ENCODE assay signal across 9 cellular contexts in genomic region chr16:58814348-58814801, GRCh38.
DNase-seq lines count a peak whose midpoint lies in the region; ATAC-seq, FAIRE-seq and TF ChIP-seq lines count a peak whose summit lies in the region.
"Had no signal": no experiment of that assay in that cellular context is flagged by ENCODE, and none has a peak within 500 bp of the region (broad histone marks: within the 10 kb centered on the region; RNA-seq: fewer than 3 reads in every experiment).

No MANE protein-coding gene starts in this region.

- peak; percentile 94 for TF ChIP-seq CTCF in A549 (IDR thresholded peaks at IDR 0.05)
- TF ChIP-seq CTCF in GM10248 (IDR thresholded peaks at IDR 0.05; ENCODE audit: control extremely low read depth, extremely low read depth, low read depth, missing control alignments), result peak; percentile 90
- TF ChIP-seq CTCF in fibroblast of mammary gland (conservative IDR thresholded peaks at IDR 0.05; ENCODE audit: control insufficient read depth, insufficient read depth, low read depth, low read length), result peak; percentile 89
- TF ChIP-seq CTCF in transverse colon (IDR thresholded peaks at IDR 0.05), result peak; percentile 54 to 83 (median 73)

- H3K4me1 ChIP-seq in A549, result peaks cover 19% of the 10 kb centered on the region
- H3K4me1 ChIP-seq in transverse colon, result no peaks in the 10 kb centered on the region

- no peak for TF ChIP-seq EP300 in A549 (IDR thresholded peaks at IDR 0.05)
- TF ChIP-seq EP300 in transverse colon (IDR thresholded peaks at IDR 0.05; ENCODE audit: low read depth), result no peak

- H3K27ac ChIP-seq in A549 (peak overlapping the region; percentile 60 to 73), transverse colon (no peak overlapping the region)

- H3K4me2 ChIP-seq in A549, result peak overlapping the region; percentile 79

- TF ChIP-seq RAD21 in A549 (conservative IDR thresholded peaks at IDR 0.05 in 1 of 2, IDR thresholded peaks at IDR 0.05 in 1 of 2), result peak; percentile 96 to 97

- H3K9me3 Mint-ChIP-seq in naive B cell, result no peaks in the 10 kb centered on the region

- H3K36me3 ChIP-seq in transverse colon, result no peaks in the 10 kb centered on the region

- H3K4me3 ChIP-seq in A549 (peak overlapping the region; percentile 30), fibroblast of mammary gland (ENCODE audit: control insufficient read depth, low read depth, low read length) (no peak overlapping the region), transverse colon (peak overlapping the region in 1 of 4 donors; percentile 18)

- peak; percentile 85 to 88 for ATAC-seq in A549
- peak; percentile 81 for ATAC-seq in HG02759 (IDR thresholded peaks at IDR 0.05; ENCODE audit: unreplicated experiment)
- no peak for ATAC-seq in naive B cell (ENCODE audit: low read depth in 2 of 2)

- in situ Hi-C loops in transverse colon (cut with MboI; ENCODE audit: low pct_ligation_motif_present in 1 of 4, low pct_unique_long_range_greater_than_20kb in 1 of 4, low sequenced_read_pairs in 3 of 4), result no loop called here

- CTCF ChIA-PET in A549 (lab: Yijun Ruan, JAX) (interaction anchor here (0.5 to 2.0 kb wide), 26 partner anchors 11 to 1950 kb away, joined by 3 to 21 read pairs (median 4); partner anchors contain the start of gene POLR2C), GM10248 (lab: Yijun Ruan, JAX) (interaction anchor here (0.7 to 2.8 kb wide), 18 partner anchors 10 to 1604 kb away, joined by 3 to 13 read pairs (median 4); no protein-coding TSS in a partner anchor)

- H3K4me3 Mint-ChIP-seq in naive B cell, result peak overlapping the region in 5 of 8 donors; percentile 17 to 53 (median 38)

- peaks cover 0 to 4% (median 0%) of the 10 kb centered on the region in 3 donors for H3K4me1 Mint-ChIP-seq in naive B cell

- WGBS in A549 (ENCODE audit: missing lambda C conversion rate), result 7% methylated on average over 12 of the region's 12 CpGs
- 0 to 6% methylated on average over 11 to 12 of the region's 12 CpGs for WGBS in transverse colon (ENCODE audit: low coverage in 1 of 2), 2 donors

- no peaks in the 10 kb centered on the region for H3K36me3 Mint-ChIP-seq in naive B cell

- H3K27me3 ChIP-seq in transverse colon, result no peaks in the 10 kb centered on the region

- DNase-seq in A549 (ENCODE audit: low read depth in 1 of 2, low spot score in 1 of 2) (peak; percentile 47 to 58), GM10248 (ENCODE audit: extremely low spot score) (peak; percentile 66), NCI-H226 (peak; percentile 14), activated T-cell treated with anti-CD3 and anti-CD28 coated beads for 1 hour (ENCODE audit: low read depth) (peak; percentile 2), fibroblast of mammary gland (ENCODE audit: low read depth) (peak; percentile 29), naive B cell (peak; percentile 7), transverse colon (peak; percentile 15)

- H3K9me3 ChIP-seq in A549 (no peaks in the 10 kb centered on the region), transverse colon (no peaks in the 10 kb centered on the region)

- POLR2A ChIA-PET in A549 (lab: Yijun Ruan, JAX), result interaction anchor here (0.6 kb wide), 1 partner anchor 12 kb away, joined by 3 read pairs; no protein-coding TSS in a partner anchor
- POLR2A ChIA-PET in GM10248 (lab: Yijun Ruan, JAX), result no interaction called here

- no peak for FAIRE-seq in A549 (lab: Jason Lieb, UNC)

- peak overlapping the region in 1 of 6 donors; percentile 53 for H3K27ac Mint-ChIP-seq in naive B cell
- H3K27ac Mint-ChIP-seq: IgD-negative memory B cell had no signal

- intact Hi-C loops in transverse colon (cut with DNase I; ENCODE audit: low total_unique reads), result no loop called here

- H3K27me3 Mint-ChIP-seq in naive B cell, result peaks cover 12 to 16% (median 15%) of the 10 kb centered on the region in 3 donors

- TF ChIP-seq POLR2A in A549 (IDR thresholded peaks at IDR 0.05; ENCODE audit: low read length) (no peak), transverse colon (IDR thresholded peaks at IDR 0.05) (no peak)

TF ChIP-seq in A549, 52 proteins besides CTCF, POLR2A, EP300 and RAD21:
- TF ChIP-seq CBX2 (IDR thresholded peaks at IDR 0.05; ENCODE audit: borderline replicate concordance, low read depth), result no peak
- no peak for TF ChIP-seq TP53 (CRISPR knock-in tag; IDR thresholded peaks at IDR 0.05)
- peak; percentile 91 for TF ChIP-seq SMC3 (IDR thresholded peaks at IDR 0.05)
- no peak for TF ChIP-seq FOSB (CRISPR knock-in tag; IDR thresholded peaks at IDR 0.05)

Comparison
In these comparisons a context has a peak if more than half of its experiments do, and no peak if none do; other contexts are left out.
1. ATAC-seq: peak in A549 (2 of 2) and HG02759 (single experiment); none in naive B cell (0 of 2).
2. DNase-seq: peak in every context shown above with its lines; median percentile 66 in GM10248; 52 in A549; 29 in fibroblast of mammary gland; 15 in transverse colon; 14 in NCI-H226; 7 in naive B cell; 2 in activated T-cell treated with anti-CD3 and anti-CD28 coated beads for 1 hour.
3. H3K27ac ChIP-seq: peak in A549 (2 of 2); none in transverse colon (0 of 4).
4. Peak in every context shown above with its lines, with median percentiles within 50 percentile points of each other: CTCF ChIP-seq.